In the genomic region with DNA sequence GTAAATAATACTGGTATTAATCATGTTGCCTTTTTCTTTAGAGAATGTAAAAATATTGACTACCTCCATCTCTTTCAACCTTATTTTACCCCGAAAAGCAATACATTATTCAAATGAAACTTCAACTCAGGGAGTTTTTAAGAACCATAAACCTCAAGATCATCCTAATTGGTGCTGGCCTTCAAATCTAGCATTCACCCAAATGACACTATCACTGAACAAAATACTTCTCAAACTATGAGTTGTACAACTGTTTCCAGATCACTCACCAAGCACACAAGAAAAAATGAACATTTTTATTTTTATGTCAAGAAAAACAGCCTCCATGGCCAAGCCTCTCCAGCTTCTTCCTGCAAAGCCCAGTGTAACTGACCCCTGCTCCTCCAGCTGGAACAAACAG, we compare ENCODE assay signal across 27 cellular contexts. TPM values are rescaled to one million over a fixed set of nuclear protein-coding genes. Genes with fewer than 3 reads are reported as not detected.
DNase-seq lines count a peak whose midpoint lies in the region; ATAC-seq, FAIRE-seq and TF ChIP-seq lines count a peak whose summit lies in the region.
"Had no signal": no experiment of that assay in that cellular context is flagged by ENCODE, and none has a peak within 500 bp of the region (broad histone marks: within the 10 kb centered on the region; RNA-seq: fewer than 3 reads in every experiment).

No MANE protein-coding gene starts in this region.

- H3K9me3 Mint-ChIP-seq in activated T-cell treated with anti-CD3 and anti-CD28 coated beads, Interleukin-2, amount 50 U/mL, for 24 hours = peaks cover 4% of the 10 kb centered on the region
- peaks cover 4% of the 10 kb centered on the region for H3K9me3 Mint-ChIP-seq in activated T-helper 1 cell treated with anti-CD3 and anti-CD28 coated beads, Interleukin-12 subunit alpha, Interleukin-12 subunit beta, Interleukin-2, Interleukin-4 antibody, amounts not matched to agents 30 ng/mL and 10 ng/mL and 1 ng/mL, durations not matched to agents 14 hours and 24 hours and 36 hours

- peaks cover 81% of the 10 kb centered on the region for H3K36me3 Mint-ChIP-seq in activated T-cell treated with anti-CD3 and anti-CD28 coated beads, Interleukin-2, amount 50 U/mL, for 24 hours (ENCODE audit: low read depth)
- peaks cover 70% of the 10 kb centered on the region for H3K36me3 Mint-ChIP-seq in activated T-helper 1 cell treated with anti-CD3 and anti-CD28 coated beads, Interleukin-12 subunit alpha, Interleukin-12 subunit beta, Interleukin-2, Interleukin-4 antibody, amounts not matched to agents 30 ng/mL and 10 ng/mL and 1 ng/mL, durations not matched to agents 14 hours and 24 hours and 36 hours (ENCODE audit: low read depth)

- FAIRE-seq in islet of Langerhans (lab: Jason Lieb, UNC) = peak; percentile 13
- FAIRE-seq: A549, D721Med, GM18507, HepG2, K562 had no signal

- ATAC-seq in GM19351 (IDR thresholded peaks at IDR 0.05; ENCODE audit: unreplicated experiment) = no peak
- ATAC-seq: GM23338, HCT116, HepG2 had no signal

- WGBS in stomach, 5 donors = 92 to 99% (median 94%) methylated on average over 1 of the region's 1 CpG

- no peaks in the 10 kb centered on the region for H3K9me3 ChIP-seq in stomach
- H3K9me3 ChIP-seq: A549 had no signal

- DNase-seq in activated T-cell treated with anti-CD3 and anti-CD28 coated beads, Interleukin-2, amount 50 U/mL, for 24 hours = no peak
- DNase-seq in activated T-cell treated with anti-CD3 and anti-CD28 coated beads, Interleukin-2, amount 50 U/mL, for 1 hour = no peak
- no peak for DNase-seq in activated T-helper 1 cell treated with anti-CD3 and anti-CD28 coated beads, Interleukin-12 subunit alpha, Interleukin-12 subunit beta, Interleukin-2, Interleukin-4 antibody, amounts not matched to agents 30 ng/mL and 10 ng/mL and 1 ng/mL, durations not matched to agents 14 hours and 24 hours and 36 hours (ENCODE audit: low spot score)
- no peak for DNase-seq in stomach
- DNase-seq in NCI-H345 treated with DMSO at 0.1 percent for 48 hours (lab: John Stamatoyannopoulos, UW; ENCODE audit: unreplicated experiment) = no peak
- DNase-seq: DMS53; GDM1; MM.1S; NCI-H1048; NCI-H1436; NCI-H187 treated with DMSO at 0.1 percent for 48 hours; NCI-H510A; NCI-H774; NK-92 treated with Interleukin-12 subunit alpha and Interleukin-12 subunit beta, amount 100 ng/mL, for 24 hours had no signal

- no peak for TF ChIP-seq CTCF in stomach (IDR thresholded peaks at IDR 0.05)

- peaks cover 8 to 23% (median 12%) of the 10 kb centered on the region in 4 donors for H3K4me1 ChIP-seq in stomach
- H3K4me1 ChIP-seq: A549 had no signal

- H3K4me1 Mint-ChIP-seq in activated T-cell treated with anti-CD3 and anti-CD28 coated beads, Interleukin-2, amount 50 U/mL, for 24 hours (ENCODE audit: low read depth) = peaks cover 49% of the 10 kb centered on the region
- H3K4me1 Mint-ChIP-seq in activated T-helper 1 cell treated with anti-CD3 and anti-CD28 coated beads, Interleukin-12 subunit alpha, Interleukin-12 subunit beta, Interleukin-2, Interleukin-4 antibody, amounts not matched to agents 30 ng/mL and 10 ng/mL and 1 ng/mL, durations not matched to agents 14 hours and 24 hours and 36 hours (ENCODE audit: low read depth) = peaks cover 38% of the 10 kb centered on the region
- H3K4me1 Mint-ChIP-seq: B cell, CD14-positive monocyte had no signal

- no peak for TF ChIP-seq EP300 in stomach (IDR thresholded peaks at IDR 0.05)

- peaks cover 7 to 48% (median 34%) of the 10 kb centered on the region in 4 donors for H3K36me3 ChIP-seq in stomach

- no peak overlapping the region for H3K4me3 Mint-ChIP-seq in activated T-cell treated with anti-CD3 and anti-CD28 coated beads, Interleukin-2, amount 50 U/mL, for 24 hours
- H3K4me3 Mint-ChIP-seq in activated T-helper 1 cell treated with anti-CD3 and anti-CD28 coated beads, Interleukin-12 subunit alpha, Interleukin-12 subunit beta, Interleukin-2, Interleukin-4 antibody, amounts not matched to agents 30 ng/mL and 10 ng/mL and 1 ng/mL, durations not matched to agents 14 hours and 24 hours and 36 hours = no peak overlapping the region
- H3K4me3 Mint-ChIP-seq: B cell, CD14-positive monocyte, GM23338 had no signal

- H3K4me3 ChIP-seq in stomach = no peak overlapping the region
- H3K4me3 ChIP-seq: A549, GM23338, K562 had no signal

- H3K27me3 Mint-ChIP-seq in activated T-cell treated with anti-CD3 and anti-CD28 coated beads, Interleukin-2, amount 50 U/mL, for 24 hours = no peaks in the 10 kb centered on the region
- no peaks in the 10 kb centered on the region for H3K27me3 Mint-ChIP-seq in activated T-helper 1 cell treated with anti-CD3 and anti-CD28 coated beads, Interleukin-12 subunit alpha, Interleukin-12 subunit beta, Interleukin-2, Interleukin-4 antibody, amounts not matched to agents 30 ng/mL and 10 ng/mL and 1 ng/mL, durations not matched to agents 14 hours and 24 hours and 36 hours (ENCODE audit: insufficient read depth)
- H3K27me3 Mint-ChIP-seq: B cell had no signal

- H3K27me3 ChIP-seq in stomach = no peaks in the 10 kb centered on the region

- H3K27ac Mint-ChIP-seq in activated T-cell treated with anti-CD3 and anti-CD28 coated beads, Interleukin-2, amount 50 U/mL, for 24 hours = peak overlapping the region; percentile 45
- peak overlapping the region; percentile 59 for H3K27ac Mint-ChIP-seq in activated T-helper 1 cell treated with anti-CD3 and anti-CD28 coated beads, Interleukin-12 subunit alpha, Interleukin-12 subunit beta, Interleukin-2, Interleukin-4 antibody, amounts not matched to agents 30 ng/mL and 10 ng/mL and 1 ng/mL, durations not matched to agents 14 hours and 24 hours and 36 hours
- H3K27ac Mint-ChIP-seq: B cell, GM23338 had no signal

- TF ChIP-seq POLR2A in stomach (IDR thresholded peaks at IDR 0.05) = no peak

- intact Hi-C loops in activated T-helper 1 cell treated with anti-CD3 and anti-CD28 coated beads, Interleukin-12 subunit alpha, Interleukin-12 subunit beta, Interleukin-2, Interleukin-4 antibody, amounts not matched to agents 30 ng/mL and 10 ng/mL and 1 ng/mL, durations not matched to agents 14 hours and 24 hours and 36 hours (cut with micrococcal nuclease) = no loop called here
- intact Hi-C loops in stomach (cut with DNase I; ENCODE audit: low total_unique reads) = no loop called here

- peak overlapping the region in 3 of 5 donors; percentile 13 to 59 (median 28) for H3K27ac ChIP-seq in stomach
- H3K27ac ChIP-seq: A549, HL-60, RWPE1 had no signal

RNA-seq across cellular contexts. Expression of a gene that starts 21.3 kb away (rescaled TPM):
- 50.4 and 53.3 TPM in 2 replicates for total RNA-seq in activated T-helper 1 cell treated with anti-CD3 and anti-CD28 coated beads, Interleukin-12 subunit alpha, Interleukin-12 subunit beta, Interleukin-2, Interleukin-4 antibody, amounts not matched to agents 30 ng/mL and 10 ng/mL and 1 ng/mL, durations not matched to agents 14 hours and 24 hours and 36 hours
- 100 to 1,000 TPM in 1 of 5 donors, 10 to 100 TPM in 2, 1 to 10 TPM in 2; 5.8 to 331 (median 30.3) TPM for total RNA-seq in stomach
- 10 to 100 TPM; 17.2 to 27.1 (median 22.0) TPM for polyA plus RNA-seq in stomach
